In genomic region chr17:4856937-4857314, GRCh38 we compare ENCODE assay signal across 2 cellular contexts.
TF ChIP-seq lines count a peak whose summit lies in the region.

No MANE protein-coding gene starts in this region.

TF ChIP-seq in GM12878, 131 proteins besides CTCF, POLR2A, EP300 and RAD21:
- TF ChIP-seq MTA3 (IDR thresholded peaks at IDR 0.05; ENCODE audit: borderline replicate concordance, low read length) (no peak), POLR2AphosphoS5 (IDR thresholded peaks at IDR 0.05; ENCODE audit: low read length) (no peak), SREBF1 (IDR thresholded peaks at IDR 0.05; ENCODE audit: low read length) (no peak), TCF7 (IDR thresholded peaks at IDR 0.05; ENCODE audit: borderline replicate concordance) (no peak), PAX5 (IDR thresholded peaks at IDR 0.05; ENCODE audit: borderline replicate concordance, low read depth, low read length) (no peak), MYB (IDR thresholded peaks at IDR 0.05; ENCODE audit: borderline replicate concordance, low read depth, low read length) (no peak), CHD4 (IDR thresholded peaks at IDR 0.05) (no peak), RB1 (IDR thresholded peaks at IDR 0.05; ENCODE audit: borderline replicate concordance) (no peak), ZNF217 (IDR thresholded peaks at IDR 0.05) (no peak), MEF2B (IDR thresholded peaks at IDR 0.05; ENCODE audit: partially characterized antibody, poor library complexity, severe bottlenecking) (no peak), ATF7 (IDR thresholded peaks at IDR 0.05; ENCODE audit: low read depth) (no peak), DPF2 (IDR thresholded peaks at IDR 0.05) (no peak), ZBTB40 (IDR thresholded peaks at IDR 0.05; ENCODE audit: borderline replicate concordance) (no peak), SMC3 (IDR thresholded peaks at IDR 0.05; ENCODE audit: borderline replicate concordance, low read length) (no peak), KAT2A (conservative IDR thresholded peaks at IDR 0.05; ENCODE audit: control insufficient read depth, low read depth, low read length) (no peak), SP1 (IDR thresholded peaks at IDR 0.05; ENCODE audit: low read depth, low read length) (no peak), MTA2 (IDR thresholded peaks at IDR 0.05; ENCODE audit: low read depth) (no peak)
- TF ChIP-seq, protein P1, sequence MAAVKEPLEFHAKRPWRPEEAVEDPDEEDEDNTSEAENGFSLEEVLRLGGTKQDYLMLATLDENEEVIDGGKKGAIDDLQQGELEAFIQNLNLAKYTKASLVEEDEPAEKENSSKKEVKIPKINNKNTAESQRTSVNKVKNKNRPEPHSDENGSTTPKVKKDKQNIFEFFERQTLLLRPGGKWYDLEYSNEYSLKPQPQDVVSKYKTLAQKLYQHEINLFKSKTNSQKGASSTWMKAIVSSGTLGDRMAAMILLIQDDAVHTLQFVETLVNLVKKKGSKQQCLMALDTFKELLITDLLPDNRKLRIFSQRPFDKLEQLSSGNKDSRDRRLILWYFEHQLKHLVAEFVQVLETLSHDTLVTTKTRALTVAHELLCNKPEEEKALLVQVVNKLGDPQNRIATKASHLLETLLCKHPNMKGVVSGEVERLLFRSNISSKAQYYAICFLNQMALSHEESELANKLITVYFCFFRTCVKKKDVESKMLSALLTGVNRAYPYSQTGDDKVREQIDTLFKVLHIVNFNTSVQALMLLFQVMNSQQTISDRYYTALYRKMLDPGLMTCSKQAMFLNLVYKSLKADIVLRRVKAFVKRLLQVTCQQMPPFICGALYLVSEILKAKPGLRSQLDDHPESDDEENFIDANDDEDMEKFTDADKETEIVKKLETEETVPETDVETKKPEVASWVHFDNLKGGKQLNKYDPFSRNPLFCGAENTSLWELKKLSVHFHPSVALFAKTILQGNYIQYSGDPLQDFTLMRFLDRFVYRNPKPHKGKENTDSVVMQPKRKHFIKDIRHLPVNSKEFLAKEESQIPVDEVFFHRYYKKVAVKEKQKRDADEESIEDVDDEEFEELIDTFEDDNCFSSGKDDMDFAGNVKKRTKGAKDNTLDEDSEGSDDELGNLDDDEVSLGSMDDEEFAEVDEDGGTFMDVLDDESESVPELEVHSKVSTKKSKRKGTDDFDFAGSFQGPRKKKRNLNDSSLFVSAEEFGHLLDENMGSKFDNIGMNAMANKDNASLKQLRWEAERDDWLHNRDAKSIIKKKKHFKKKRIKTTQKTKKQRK (IDR thresholded peaks at IDR 0.05; ENCODE audit: low read depth, low read length), result no peak
- TF ChIP-seq, protein P2, sequence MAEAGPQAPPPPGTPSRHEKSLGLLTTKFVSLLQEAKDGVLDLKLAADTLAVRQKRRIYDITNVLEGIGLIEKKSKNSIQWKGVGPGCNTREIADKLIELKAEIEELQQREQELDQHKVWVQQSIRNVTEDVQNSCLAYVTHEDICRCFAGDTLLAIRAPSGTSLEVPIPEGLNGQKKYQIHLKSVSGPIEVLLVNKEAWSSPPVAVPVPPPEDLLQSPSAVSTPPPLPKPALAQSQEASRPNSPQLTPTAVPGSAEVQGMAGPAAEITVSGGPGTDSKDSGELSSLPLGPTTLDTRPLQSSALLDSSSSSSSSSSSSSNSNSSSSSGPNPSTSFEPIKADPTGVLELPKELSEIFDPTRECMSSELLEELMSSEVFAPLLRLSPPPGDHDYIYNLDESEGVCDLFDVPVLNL (IDR thresholded peaks at IDR 0.05; ENCODE audit: low read depth, low read length), result no peak

TF ChIP-seq in SK-N-SH treated with all-trans-retinoic acid at 6 μM for 48 hours, 23 proteins besides CTCF, POLR2A, EP300 and RAD21:
- TF ChIP-seq OSR1 (CRISPR knock-in tag; IDR thresholded peaks at IDR 0.05), result no peak
- no peak for TF ChIP-seq ZFP3 (CRISPR knock-in tag; IDR thresholded peaks at IDR 0.05)
- TF ChIP-seq ARNTL (CRISPR knock-in tag; IDR thresholded peaks at IDR 0.05; ENCODE audit: borderline replicate concordance, low read depth), result no peak
- no peak for TF ChIP-seq PATZ1 (CRISPR knock-in tag; IDR thresholded peaks at IDR 0.05; ENCODE audit: borderline replicate concordance)
- no peak for TF ChIP-seq CSRNP3 (CRISPR knock-in tag; IDR thresholded peaks at IDR 0.05)
- no peak for TF ChIP-seq POU6F1 (CRISPR knock-in tag; IDR thresholded peaks at IDR 0.05; ENCODE audit: borderline replicate concordance, low read depth)
- no peak for TF ChIP-seq ISL1 (CRISPR knock-in tag; IDR thresholded peaks at IDR 0.05)
- TF ChIP-seq PPARA (CRISPR knock-in tag; IDR thresholded peaks at IDR 0.05; ENCODE audit: borderline replicate concordance), result no peak
- TF ChIP-seq, protein P3, sequence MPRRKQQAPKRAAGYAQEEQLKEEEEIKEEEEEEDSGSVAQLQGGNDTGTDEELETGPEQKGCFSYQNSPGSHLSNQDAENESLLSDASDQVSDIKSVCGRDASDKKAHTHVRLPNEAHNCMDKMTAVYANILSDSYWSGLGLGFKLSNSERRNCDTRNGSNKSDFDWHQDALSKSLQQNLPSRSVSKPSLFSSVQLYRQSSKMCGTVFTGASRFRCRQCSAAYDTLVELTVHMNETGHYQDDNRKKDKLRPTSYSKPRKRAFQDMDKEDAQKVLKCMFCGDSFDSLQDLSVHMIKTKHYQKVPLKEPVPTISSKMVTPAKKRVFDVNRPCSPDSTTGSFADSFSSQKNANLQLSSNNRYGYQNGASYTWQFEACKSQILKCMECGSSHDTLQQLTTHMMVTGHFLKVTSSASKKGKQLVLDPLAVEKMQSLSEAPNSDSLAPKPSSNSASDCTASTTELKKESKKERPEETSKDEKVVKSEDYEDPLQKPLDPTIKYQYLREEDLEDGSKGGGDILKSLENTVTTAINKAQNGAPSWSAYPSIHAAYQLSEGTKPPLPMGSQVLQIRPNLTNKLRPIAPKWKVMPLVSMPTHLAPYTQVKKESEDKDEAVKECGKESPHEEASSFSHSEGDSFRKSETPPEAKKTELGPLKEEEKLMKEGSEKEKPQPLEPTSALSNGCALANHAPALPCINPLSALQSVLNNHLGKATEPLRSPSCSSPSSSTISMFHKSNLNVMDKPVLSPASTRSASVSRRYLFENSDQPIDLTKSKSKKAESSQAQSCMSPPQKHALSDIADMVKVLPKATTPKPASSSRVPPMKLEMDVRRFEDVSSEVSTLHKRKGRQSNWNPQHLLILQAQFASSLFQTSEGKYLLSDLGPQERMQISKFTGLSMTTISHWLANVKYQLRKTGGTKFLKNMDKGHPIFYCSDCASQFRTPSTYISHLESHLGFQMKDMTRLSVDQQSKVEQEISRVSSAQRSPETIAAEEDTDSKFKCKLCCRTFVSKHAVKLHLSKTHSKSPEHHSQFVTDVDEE (CRISPR knock-in tag; IDR thresholded peaks at IDR 0.05), result no peak
- TF ChIP-seq ESRRG (CRISPR knock-in tag; IDR thresholded peaks at IDR 0.05), result no peak
- no peak for TF ChIP-seq RARB (CRISPR knock-in tag; IDR thresholded peaks at IDR 0.05)
- TF ChIP-seq TOX (CRISPR knock-in tag; IDR thresholded peaks at IDR 0.05; ENCODE audit: borderline replicate concordance), result no peak
TF ChIP-seq in SK-N-SH treated with all-trans-retinoic acid at 6 μM for 48 hours: peak in this region for 0.
